In the genomic region with DNA sequence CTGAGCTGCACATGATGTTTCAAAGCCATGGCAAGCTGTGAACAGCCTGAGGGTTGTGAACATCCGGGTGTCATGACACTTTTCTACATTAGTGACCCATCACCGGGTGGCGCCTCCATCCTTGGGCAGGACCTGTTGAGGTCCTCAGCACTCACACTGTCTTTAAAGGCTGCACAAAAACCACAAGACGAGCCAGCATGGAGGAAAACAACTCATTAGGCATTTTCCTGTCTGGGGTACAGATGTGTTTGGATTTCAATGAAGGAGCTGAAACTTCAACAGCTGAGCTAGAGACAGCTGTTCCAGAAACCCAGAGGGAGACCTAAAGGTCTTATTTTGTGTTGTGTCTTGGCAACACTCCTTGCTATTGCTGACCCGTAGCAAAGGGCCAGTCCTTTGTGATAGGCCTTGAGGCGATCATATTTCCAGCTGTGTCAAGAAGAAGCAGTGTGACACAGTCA, we compare ENCODE assay signal across 9 cellular contexts.
DNase-seq lines count a peak whose midpoint lies in the region; ATAC-seq and TF ChIP-seq lines count a peak whose summit lies in the region.
"Had no signal": no experiment of that assay in that cellular context is flagged by ENCODE, and none has a peak within 500 bp of the region (broad histone marks: within the 10 kb centered on the region; RNA-seq: fewer than 3 reads in every experiment).

No MANE protein-coding gene starts in this region.

- H3K27me3 Mint-ChIP-seq in brain (peaks cover under 1% of the 10 kb centered on the region), neural progenitor cell (ENCODE audit: insufficient read depth, low read depth) (no peaks in the 10 kb centered on the region)

- H3K4me1 Mint-ChIP-seq in brain, result peaks cover 70% of the 10 kb centered on the region
- peaks cover 30% of the 10 kb centered on the region for H3K4me1 Mint-ChIP-seq in neural progenitor cell
- H3K4me1 Mint-ChIP-seq: memory B cell had no signal

- H3F3A ChIP-seq in neural progenitor cell (ENCODE audit: low read depth), result no peaks in the 10 kb centered on the region

- H3K27ac Mint-ChIP-seq in brain, result peak overlapping the region; percentile 14 to 96 (median 84)
- H3K27ac Mint-ChIP-seq in neural progenitor cell, result peak overlapping the region; percentile 23
- H3K27ac Mint-ChIP-seq: memory B cell had no signal

- no peaks in the 10 kb centered on the region for H3K9me3 ChIP-seq in neural progenitor cell (ENCODE audit: low read depth)

- no peak for TF ChIP-seq CTCF in brain (conservative IDR thresholded peaks at IDR 0.05)
- TF ChIP-seq CTCF in neural progenitor cell (IDR thresholded peaks at IDR 0.05), result peak; percentile 30

- H3K4me3 Mint-ChIP-seq in brain (peak overlapping the region in 3 of 5 experiments; percentile 12 to 64 (median 27)), neural progenitor cell (no peak overlapping the region)
- H3K4me3 Mint-ChIP-seq: memory B cell had no signal

- peaks cover 10% of the 10 kb centered on the region for H3K4me1 ChIP-seq in neural progenitor cell

- no peak overlapping the region for H3K4me2 ChIP-seq in neural progenitor cell

- H3K36me3 Mint-ChIP-seq in brain (peaks cover 9% of the 10 kb centered on the region), neural progenitor cell (no peaks in the 10 kb centered on the region)
- H3K36me3 Mint-ChIP-seq: memory B cell had no signal

- no peak overlapping the region for H3K27ac ChIP-seq in neural progenitor cell

- peak; percentile 56 for DNase-seq in DMS53 (lab: John Stamatoyannopoulos, UW)
- DNase-seq in DMS53 treated with DMSO at 0.1 percent for 48 hours (lab: John Stamatoyannopoulos, UW; ENCODE audit: unreplicated experiment), result no peak
- DNase-seq in HT1080 (ENCODE audit: low read depth), result peak; percentile 58
- DNase-seq in neural progenitor cell (ENCODE audit: low spot score), result peak; percentile 38
- no peak for DNase-seq in dedifferentiated amniotic fluid mesenchymal stem cell (ENCODE audit: extremely low spot score)

- no peaks in the 10 kb centered on the region for H3K79me2 ChIP-seq in neural progenitor cell (ENCODE audit: low read depth)

- H3K9ac ChIP-seq in neural progenitor cell, result no peak overlapping the region

- no peaks in the 10 kb centered on the region for H4K20me1 ChIP-seq in neural progenitor cell (ENCODE audit: low read depth)

- H3K9me3 Mint-ChIP-seq in brain (peaks cover 3 to 9% (median 8%) of the 10 kb centered on the region in 5 experiments), neural progenitor cell (no peaks in the 10 kb centered on the region)

- no peaks in the 10 kb centered on the region for H3K36me3 ChIP-seq in neural progenitor cell

- no peaks in the 10 kb centered on the region for H3K27me3 ChIP-seq in neural progenitor cell

- ATAC-seq in HG02678 (IDR thresholded peaks at IDR 0.05; ENCODE audit: unreplicated experiment) (no peak), HG03439 (IDR thresholded peaks at IDR 0.05; ENCODE audit: unreplicated experiment) (no peak)

- H2AFZ ChIP-seq in neural progenitor cell (replicated peaks), result peak overlapping the region; percentile 71

- H3K4me3 ChIP-seq in neural progenitor cell, result no peak overlapping the region

Comparison
In these comparisons a context has a peak if more than half of its experiments do, and no peak if none do; other contexts are left out.
1. DNase-seq: peak in DMS53 (single experiment), HT1080 (single experiment) and neural progenitor cell (single experiment); none in DMS53 treated with DMSO at 0.1 percent for 48 hours (single experiment) and dedifferentiated amniotic fluid mesenchymal stem cell (single experiment).